1 cellular context compared by ENCODE assay signal in genomic region chr2:55419514-55420243, GRCh38.
TF ChIP-seq lines count a peak whose summit lies in the region.

Gene CCDC88A (minus strand): TSS chr2:55419856. CDS start chr2:55419079, 777 bp downstream.

TF ChIP-seq in HEK293, 187 proteins besides CTCF, POLR2A, EP300 and RAD21 (continued from another document and continues in another):
- TF ChIP-seq PRDM4 (tag by site-specific recombination; IDR thresholded peaks at IDR 0.05) = 0 out of 2 replicates have a peak, but pooled peaks have one; percentile 53
- peak; percentile 96; the same call in 1 of the 2 replicates for TF ChIP-seq ZNF221 (tag by site-specific recombination; IDR thresholded peaks at IDR 0.05; ENCODE audit: borderline replicate concordance)
- TF ChIP-seq KLF17 (tag by site-specific recombination; IDR thresholded peaks at IDR 0.05) = peak; percentile 97
- TF ChIP-seq SCRT1 (tag by site-specific recombination; IDR thresholded peaks at IDR 0.05; ENCODE audit: borderline replicate concordance) = 0 out of 2 replicates have a peak, but pooled peaks have one; percentile 42
- TF ChIP-seq IKZF3 (tag by site-specific recombination; IDR thresholded peaks at IDR 0.05) = peak; percentile 99
- no peak for TF ChIP-seq ZNF19 (tag by site-specific recombination; IDR thresholded peaks at IDR 0.05; ENCODE audit: low read depth)
- peak; percentile 76; the same call in 1 of the 2 replicates for TF ChIP-seq INSM2 (tag by site-specific recombination; IDR thresholded peaks at IDR 0.05)
- peak; percentile 76 for TF ChIP-seq GLIS1 (tag by site-specific recombination; IDR thresholded peaks at IDR 0.05)
- TF ChIP-seq KLF8 (tag by site-specific recombination; IDR thresholded peaks at IDR 0.05) = peak; percentile 99
- peak; percentile 98 for TF ChIP-seq KLF7 (tag by site-specific recombination; IDR thresholded peaks at IDR 0.05; ENCODE audit: borderline replicate concordance)
- TF ChIP-seq ZNF350 (tag by site-specific recombination; IDR thresholded peaks at IDR 0.05) = no peak
- TF ChIP-seq ZBTB49 (tag by site-specific recombination; IDR thresholded peaks at IDR 0.05; ENCODE audit: low read depth) = no peak
- TF ChIP-seq ZNF10 (tag by site-specific recombination; IDR thresholded peaks at IDR 0.05) = peak; percentile 60; the same call in 1 of the 2 replicates
- TF ChIP-seq ZNF311 (tag by site-specific recombination; IDR thresholded peaks at IDR 0.05; ENCODE audit: borderline replicate concordance) = no peak
- TF ChIP-seq ZNF514 (tag by site-specific recombination; IDR thresholded peaks at IDR 0.05) = no peak
- peak; percentile 98 for TF ChIP-seq ZSCAN5A (tag by site-specific recombination; IDR thresholded peaks at IDR 0.05)
- no peak; the same call in 1 of the 2 replicates for TF ChIP-seq SCRT2 (tag by site-specific recombination; IDR thresholded peaks at IDR 0.05)
- no peak for TF ChIP-seq ZNF280C (tag by site-specific recombination; IDR thresholded peaks at IDR 0.05)
- no peak for TF ChIP-seq ZNF473 (tag by site-specific recombination; IDR thresholded peaks at IDR 0.05)
- TF ChIP-seq ZNF155 (tag by site-specific recombination; IDR thresholded peaks at IDR 0.05) = no peak
- TF ChIP-seq ZBTB6 (tag by site-specific recombination; IDR thresholded peaks at IDR 0.05) = peak; percentile 72
- TF ChIP-seq ZSCAN16 (tag by site-specific recombination; IDR thresholded peaks at IDR 0.05) = no peak
- TF ChIP-seq ZNF510 (tag by site-specific recombination; IDR thresholded peaks at IDR 0.05; ENCODE audit: insufficient replicate concordance) = peak; percentile 18
- TF ChIP-seq GLIS2 (tag by site-specific recombination; IDR thresholded peaks at IDR 0.05) = peak; percentile 96
- no peak for TF ChIP-seq ZNF223 (tag by site-specific recombination; IDR thresholded peaks at IDR 0.05)
- peak; percentile 71 for TF ChIP-seq MYNN (tag by site-specific recombination; IDR thresholded peaks at IDR 0.05; ENCODE audit: borderline replicate concordance)
- peak; percentile 95; the same call in 1 of the 2 replicates for TF ChIP-seq ZNF501 (tag by site-specific recombination; IDR thresholded peaks at IDR 0.05)
- peak; percentile 82 for TF ChIP-seq ZSCAN18 (tag by site-specific recombination; IDR thresholded peaks at IDR 0.05)
- no peak for TF ChIP-seq PRDM10 (tag by site-specific recombination; IDR thresholded peaks at IDR 0.05)
- peak; percentile 85; the same call in 1 of the 2 replicates for TF ChIP-seq TCF7L2 (IDR thresholded peaks at IDR 0.05; ENCODE audit: borderline replicate concordance, low read depth, low read length)
- TF ChIP-seq ZNF16 (tag by site-specific recombination; IDR thresholded peaks at IDR 0.05; ENCODE audit: low read depth) = no peak
- TF ChIP-seq ZNF621 (tag by site-specific recombination; IDR thresholded peaks at IDR 0.05) = no peak
- TF ChIP-seq ZNF133 (tag by site-specific recombination; IDR thresholded peaks at IDR 0.05) = no peak
- TF ChIP-seq ZNF791 (tag by site-specific recombination; IDR thresholded peaks at IDR 0.05) = no peak; the same call in 1 of the 2 replicates
- TF ChIP-seq ZNF335 (tag by site-specific recombination; conservative IDR thresholded peaks at IDR 0.05) = no peak
- TF ChIP-seq ZNF24 (tag by site-specific recombination; IDR thresholded peaks at IDR 0.05) = peak; percentile 91
- TF ChIP-seq PBX3 (CRISPR knock-in tag; IDR thresholded peaks at IDR 0.05) = 0 out of 2 replicates have a peak, but pooled peaks have one; percentile 79
- no peak for TF ChIP-seq ELK4 (IDR thresholded peaks at IDR 0.05; ENCODE audit: borderline replicate concordance, low read depth, low read length)
- TF ChIP-seq ZBTB48 (tag by site-specific recombination; IDR thresholded peaks at IDR 0.05) = peak; percentile 94
